Comparison of ENCODE assay signal across 1 cellular context in the genomic region with DNA sequence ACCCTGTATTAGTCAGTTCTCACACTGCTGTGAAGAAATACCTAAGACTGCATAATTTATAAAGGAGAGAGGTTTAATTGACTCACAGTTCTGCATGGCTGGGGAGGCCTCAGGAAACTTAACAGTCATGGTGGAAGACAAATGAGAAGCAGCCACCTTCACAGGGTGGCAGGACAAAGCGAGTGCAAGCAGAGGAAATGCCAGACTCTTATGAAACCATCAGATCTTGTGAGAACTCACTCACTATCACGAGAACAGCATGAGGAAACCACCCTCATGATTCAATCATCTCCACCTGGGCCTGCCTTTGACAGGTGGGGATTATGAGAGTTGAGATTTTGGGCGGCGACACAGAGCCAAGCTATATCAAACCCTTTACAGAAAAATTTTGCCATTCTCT.
TF ChIP-seq lines count a peak whose summit lies in the region.

No MANE protein-coding gene starts in this region.

TF ChIP-seq in H1, 55 proteins besides CTCF, POLR2A, EP300 and RAD21:
- no peak for TF ChIP-seq KDM5A (IDR thresholded peaks at IDR 0.05; ENCODE audit: low read length)
- no peak for TF ChIP-seq HDAC2 (IDR thresholded peaks at IDR 0.05; ENCODE audit: borderline replicate concordance in 1 of 2, low read depth in 2 of 2, low read length in 2 of 2)
- TF ChIP-seq, protein P1, sequence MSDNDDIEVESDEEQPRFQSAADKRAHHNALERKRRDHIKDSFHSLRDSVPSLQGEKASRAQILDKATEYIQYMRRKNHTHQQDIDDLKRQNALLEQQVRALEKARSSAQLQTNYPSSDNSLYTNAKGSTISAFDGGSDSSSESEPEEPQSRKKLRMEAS (IDR thresholded peaks at IDR 0.05): no peak
- TF ChIP-seq ATF2 (IDR thresholded peaks at IDR 0.05; ENCODE audit: low read length): no peak
- TF ChIP-seq NRF1 (IDR thresholded peaks at IDR 0.05; ENCODE audit: low read depth, low read length): no peak
- TF ChIP-seq POU5F1 (IDR thresholded peaks at IDR 0.05; ENCODE audit: low read depth, low read length): no peak
- no peak for TF ChIP-seq KDM1A (IDR thresholded peaks at IDR 0.05; ENCODE audit: borderline replicate concordance, low read length)
- TF ChIP-seq RBBP5 (IDR thresholded peaks at IDR 0.05; ENCODE audit: borderline replicate concordance, low read depth, low read length): no peak
- no peak for TF ChIP-seq SIRT6 (IDR thresholded peaks at IDR 0.05; ENCODE audit: low read length)
- no peak for TF ChIP-seq JUND (IDR thresholded peaks at IDR 0.05; ENCODE audit: low read length)
- no peak for TF ChIP-seq CBX8 (IDR thresholded peaks at IDR 0.05; ENCODE audit: borderline replicate concordance, low read depth, low read length)
- TF ChIP-seq GTF2F1 (IDR thresholded peaks at IDR 0.05; ENCODE audit: borderline replicate concordance, low read depth, low read length): no peak
- TF ChIP-seq SP1 (IDR thresholded peaks at IDR 0.05; ENCODE audit: low read depth, low read length): no peak
- no peak for TF ChIP-seq BRCA1 (IDR thresholded peaks at IDR 0.05; ENCODE audit: low read depth, low read length)
- no peak for TF ChIP-seq RFX5 (IDR thresholded peaks at IDR 0.05; ENCODE audit: borderline replicate concordance, low read depth, low read length)
- no peak for TF ChIP-seq KDM4A (IDR thresholded peaks at IDR 0.05; ENCODE audit: low read depth, low read length, severe bottlenecking)
TF ChIP-seq in H1: peak in this region for 0.
